Comparison of ENCODE assay signal across 29 cellular contexts in genomic region chr2:39933166-39933565, GRCh38.
"Had no signal": no experiment of that assay in that cellular context is flagged by ENCODE, and none has a peak within 500 bp of the region (broad histone marks: within the 10 kb centered on the region; RNA-seq: fewer than 3 reads in every experiment).

No MANE protein-coding gene starts in this region.

- ATAC-seq: left cardiac atrium; left lung; natural killer cell; pancreas; right cardiac atrium; sciatic nerve; stimulated activated naive B cell treated with anti-CD40 and anti-IgM and Interleukin-4, amounts not matched to agents 10 μg/mL and 1 μg/mL and 100 μg/mL, for 72 hours; stimulated activated naive CD8-positive, alpha-beta T cell treated with anti-CD3 and anti-CD28 coated beads, Interleukin-15, Interleukin-2, amounts not matched to agents 100 U/mL and 50 U/mL, for 24 hours; upper lobe of right lung had no signal

- H3K9me3 ChIP-seq: left lung, pancreas, prostate gland, stomach, testis, thyroid gland, transverse colon, upper lobe of right lung had no signal

- H3K27me3 ChIP-seq: pancreas, stomach, testis, thyroid gland, transverse colon, upper lobe of right lung had no signal

- DNase-seq: hippocampal formation; kidney glomerular epithelial cell; left cardiac atrium; left lung; mesendoderm; naive B cell; natural killer cell; nucleus accumbens; pancreas; posterior cingulate gyrus; retina; right cardiac atrium; stimulated activated CD4-positive, alpha-beta T cell treated with anti-CD3 and anti-CD28 coated beads, Interleukin-12 subunit alpha, Interleukin-12 subunit beta, amount 100 ng/mL, for 4 hours; stimulated activated CD4-positive, alpha-beta T cell treated with anti-CD3 and anti-CD28 coated beads, Interleukin-15, amount 100 ng/mL, for 24 hours; stimulated activated CD4-positive, alpha-beta T cell treated with anti-CD3 and anti-CD28 coated beads, Interleukin-2, amount 100 ng/mL, for 24 hours; stimulated activated CD4-positive, alpha-beta T cell treated with anti-CD3 and anti-CD28 coated beads, Interleukin-4, amount 100 ng/mL, for 1 hour; stimulated activated naive B cell treated with anti-CD40 and anti-IgM and Interleukin-4, amounts not matched to agents 10 μg/mL and 1 μg/mL and 100 μg/mL, for 72 hours; stimulated activated naive CD8-positive, alpha-beta T cell treated with anti-CD3 and anti-CD28 coated beads, Interleukin-15, Interleukin-2, amounts not matched to agents 100 U/mL and 50 U/mL, for 24 hours; stomach; testis; thyroid gland; transverse colon; upper lobe of right lung had no signal

- FAIRE-seq: keratinocyte, urothelium cell line had no signal

- H3K27ac ChIP-seq: left lung, pancreas, prostate gland, skin epidermis, stomach, testis, thyroid gland, transverse colon, upper lobe of right lung had no signal

- H3K4me3 ChIP-seq: left lung, lung, pancreas, prostate gland, skin epidermis, stomach, testis, thyroid gland, transverse colon, upper lobe of right lung had no signal

- H3K4me1 ChIP-seq: left lung, pancreas, prostate gland, testis, thyroid gland, transverse colon, upper lobe of right lung had no signal
